ENCODE assay signal across 1 cellular context in the genomic region with DNA sequence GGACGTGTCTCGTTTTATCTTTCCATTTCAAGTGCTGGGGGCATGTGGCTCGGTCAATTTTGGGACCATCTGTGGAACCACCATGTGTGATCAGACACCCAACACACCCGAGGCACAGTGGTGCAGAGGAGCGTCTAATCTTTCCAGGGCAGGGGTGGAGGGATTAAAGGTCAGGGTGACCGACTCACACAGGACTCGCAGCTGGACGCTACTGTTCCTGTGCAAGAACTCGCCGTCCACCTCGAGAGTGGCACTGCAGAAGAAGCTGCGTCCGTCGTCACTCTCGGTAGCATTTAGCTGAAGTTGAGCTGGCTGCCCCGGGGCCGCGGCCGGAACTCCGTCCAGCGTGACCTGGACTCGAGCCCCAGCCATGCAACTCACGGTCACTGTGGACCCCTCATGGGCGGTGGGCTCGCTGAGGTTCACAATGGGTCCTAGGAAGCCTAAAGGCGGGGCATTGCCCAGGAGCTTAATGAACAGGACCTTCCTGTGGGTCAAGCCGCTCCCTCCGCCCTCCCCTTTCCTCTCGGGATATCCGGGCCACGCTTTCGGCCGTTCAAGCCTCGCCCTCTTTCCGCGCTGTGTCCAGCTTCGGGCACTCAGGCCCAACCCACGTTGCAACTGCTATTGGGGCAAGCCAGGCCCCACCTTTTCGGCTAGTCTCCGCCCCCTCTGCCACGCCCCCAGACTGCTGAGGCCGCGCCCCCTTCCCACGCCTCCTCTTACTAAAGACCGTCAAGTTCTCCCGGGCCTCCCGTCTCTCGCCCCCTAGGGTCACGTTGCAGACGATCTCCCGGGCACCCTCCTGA.
TF ChIP-seq lines count a peak whose summit lies in the region.

No MANE protein-coding gene starts in this region.

TF ChIP-seq in HEK293, 187 proteins besides CTCF, POLR2A, EP300 and RAD21 (continued from another document and continues in another):
- TF ChIP-seq, protein P1, sequence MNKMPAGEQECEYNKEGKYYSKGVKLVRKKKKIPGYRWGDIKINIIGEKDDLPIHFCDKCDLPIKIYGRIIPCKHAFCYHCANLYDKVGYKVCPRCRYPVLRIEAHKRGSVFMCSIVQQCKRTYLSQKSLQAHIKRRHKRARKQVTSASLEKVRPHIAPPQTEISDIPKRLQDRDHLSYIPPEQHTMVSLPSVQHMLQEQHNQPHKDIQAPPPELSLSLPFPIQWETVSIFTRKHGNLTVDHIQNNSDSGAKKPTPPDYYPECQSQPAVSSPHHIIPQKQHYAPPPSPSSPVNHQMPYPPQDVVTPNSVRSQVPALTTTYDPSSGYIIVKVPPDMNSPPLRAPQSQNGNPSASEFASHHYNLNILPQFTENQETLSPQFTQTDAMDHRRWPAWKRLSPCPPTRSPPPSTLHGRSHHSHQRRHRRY (tag by site-specific recombination; IDR thresholded peaks at IDR 0.05), result 0 out of 2 replicates have a peak, but pooled peaks have one; percentile 13
- TF ChIP-seq KLF16 (tag by site-specific recombination; IDR thresholded peaks at IDR 0.05) (peak; percentile 92), ZNF555 (tag by site-specific recombination; conservative IDR thresholded peaks at IDR 0.05) (no peak), ZNF600 (tag by site-specific recombination; IDR thresholded peaks at IDR 0.05) (no peak), ZNF184 (tag by site-specific recombination; IDR thresholded peaks at IDR 0.05) (no peak), HOXD13 (CRISPR knock-in tag; IDR thresholded peaks at IDR 0.05; ENCODE audit: borderline replicate concordance) (no peak), BCL11B (tag by site-specific recombination; IDR thresholded peaks at IDR 0.05; ENCODE audit: low read depth) (peak; percentile 65), TRIM28 (IDR thresholded peaks at IDR 0.05; ENCODE audit: borderline replicate concordance, low read length) (no peak), ZNF311 (tag by site-specific recombination; IDR thresholded peaks at IDR 0.05; ENCODE audit: borderline replicate concordance) (no peak), ZNF202 (tag by site-specific recombination; IDR thresholded peaks at IDR 0.05; ENCODE audit: borderline replicate concordance) (no peak), ZIC2 (tag by site-specific recombination; IDR thresholded peaks at IDR 0.05) (0 out of 2 replicates have a peak, but pooled peaks have one; percentile 11), ZNF391 (tag by site-specific recombination; IDR thresholded peaks at IDR 0.05; ENCODE audit: borderline replicate concordance, low read depth) (no peak), ZBTB8A (tag by site-specific recombination; IDR thresholded peaks at IDR 0.05) (peak; percentile 58), KLF1 (tag by site-specific recombination; IDR thresholded peaks at IDR 0.05) (0 out of 2 replicates have a peak, but pooled peaks have one; percentile 24), ZNF335 (tag by site-specific recombination; conservative IDR thresholded peaks at IDR 0.05) (peak; percentile 74), KLF9 (tag by site-specific recombination; IDR thresholded peaks at IDR 0.05; ENCODE audit: low read depth) (peak; percentile 100), ZFP69B (tag by site-specific recombination; IDR thresholded peaks at IDR 0.05) (no peak), SP7 (tag by site-specific recombination; IDR thresholded peaks at IDR 0.05) (no peak), GLIS1 (tag by site-specific recombination; IDR thresholded peaks at IDR 0.05) (peak; percentile 68), SP2 (tag by site-specific recombination; IDR thresholded peaks at IDR 0.05) (peak; percentile 97), KLF8 (tag by site-specific recombination; IDR thresholded peaks at IDR 0.05) (peak; percentile 71), ZNF660 (tag by site-specific recombination; IDR thresholded peaks at IDR 0.05) (no peak), ZFHX2 (tag by site-specific recombination; conservative IDR thresholded peaks at IDR 0.05) (peak; percentile 89), SCRT1 (tag by site-specific recombination; IDR thresholded peaks at IDR 0.05; ENCODE audit: borderline replicate concordance) (no peak), ZNF157 (tag by site-specific recombination; IDR thresholded peaks at IDR 0.05) (no peak)
- TF ChIP-seq, protein P2, sequence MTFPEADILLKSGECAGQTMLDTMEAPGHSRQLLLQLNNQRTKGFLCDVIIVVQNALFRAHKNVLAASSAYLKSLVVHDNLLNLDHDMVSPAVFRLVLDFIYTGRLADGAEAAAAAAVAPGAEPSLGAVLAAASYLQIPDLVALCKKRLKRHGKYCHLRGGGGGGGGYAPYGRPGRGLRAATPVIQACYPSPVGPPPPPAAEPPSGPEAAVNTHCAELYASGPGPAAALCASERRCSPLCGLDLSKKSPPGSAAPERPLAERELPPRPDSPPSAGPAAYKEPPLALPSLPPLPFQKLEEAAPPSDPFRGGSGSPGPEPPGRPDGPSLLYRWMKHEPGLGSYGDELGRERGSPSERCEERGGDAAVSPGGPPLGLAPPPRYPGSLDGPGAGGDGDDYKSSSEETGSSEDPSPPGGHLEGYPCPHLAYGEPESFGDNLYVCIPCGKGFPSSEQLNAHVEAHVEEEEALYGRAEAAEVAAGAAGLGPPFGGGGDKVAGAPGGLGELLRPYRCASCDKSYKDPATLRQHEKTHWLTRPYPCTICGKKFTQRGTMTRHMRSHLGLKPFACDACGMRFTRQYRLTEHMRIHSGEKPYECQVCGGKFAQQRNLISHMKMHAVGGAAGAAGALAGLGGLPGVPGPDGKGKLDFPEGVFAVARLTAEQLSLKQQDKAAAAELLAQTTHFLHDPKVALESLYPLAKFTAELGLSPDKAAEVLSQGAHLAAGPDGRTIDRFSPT (tag by site-specific recombination; IDR thresholded peaks at IDR 0.05), result peak; percentile 68; the same call in 1 of the 2 replicates
- TF ChIP-seq, protein P3, sequence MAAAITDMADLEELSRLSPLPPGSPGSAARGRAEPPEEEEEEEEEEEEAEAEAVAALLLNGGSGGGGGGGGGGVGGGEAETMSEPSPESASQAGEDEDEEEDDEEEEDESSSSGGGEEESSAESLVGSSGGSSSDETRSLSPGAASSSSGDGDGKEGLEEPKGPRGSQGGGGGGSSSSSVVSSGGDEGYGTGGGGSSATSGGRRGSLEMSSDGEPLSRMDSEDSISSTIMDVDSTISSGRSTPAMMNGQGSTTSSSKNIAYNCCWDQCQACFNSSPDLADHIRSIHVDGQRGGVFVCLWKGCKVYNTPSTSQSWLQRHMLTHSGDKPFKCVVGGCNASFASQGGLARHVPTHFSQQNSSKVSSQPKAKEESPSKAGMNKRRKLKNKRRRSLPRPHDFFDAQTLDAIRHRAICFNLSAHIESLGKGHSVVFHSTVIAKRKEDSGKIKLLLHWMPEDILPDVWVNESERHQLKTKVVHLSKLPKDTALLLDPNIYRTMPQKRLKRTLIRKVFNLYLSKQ (tag by site-specific recombination; IDR thresholded peaks at IDR 0.05; ENCODE audit: borderline replicate concordance), result no peak
- TF ChIP-seq, protein P4, sequence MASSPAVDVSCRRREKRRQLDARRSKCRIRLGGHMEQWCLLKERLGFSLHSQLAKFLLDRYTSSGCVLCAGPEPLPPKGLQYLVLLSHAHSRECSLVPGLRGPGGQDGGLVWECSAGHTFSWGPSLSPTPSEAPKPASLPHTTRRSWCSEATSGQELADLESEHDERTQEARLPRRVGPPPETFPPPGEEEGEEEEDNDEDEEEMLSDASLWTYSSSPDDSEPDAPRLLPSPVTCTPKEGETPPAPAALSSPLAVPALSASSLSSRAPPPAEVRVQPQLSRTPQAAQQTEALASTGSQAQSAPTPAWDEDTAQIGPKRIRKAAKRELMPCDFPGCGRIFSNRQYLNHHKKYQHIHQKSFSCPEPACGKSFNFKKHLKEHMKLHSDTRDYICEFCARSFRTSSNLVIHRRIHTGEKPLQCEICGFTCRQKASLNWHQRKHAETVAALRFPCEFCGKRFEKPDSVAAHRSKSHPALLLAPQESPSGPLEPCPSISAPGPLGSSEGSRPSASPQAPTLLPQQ (tag by site-specific recombination; IDR thresholded peaks at IDR 0.05), result peak; percentile 53; the same call in 1 of the 2 replicates
- TF ChIP-seq, protein P5, sequence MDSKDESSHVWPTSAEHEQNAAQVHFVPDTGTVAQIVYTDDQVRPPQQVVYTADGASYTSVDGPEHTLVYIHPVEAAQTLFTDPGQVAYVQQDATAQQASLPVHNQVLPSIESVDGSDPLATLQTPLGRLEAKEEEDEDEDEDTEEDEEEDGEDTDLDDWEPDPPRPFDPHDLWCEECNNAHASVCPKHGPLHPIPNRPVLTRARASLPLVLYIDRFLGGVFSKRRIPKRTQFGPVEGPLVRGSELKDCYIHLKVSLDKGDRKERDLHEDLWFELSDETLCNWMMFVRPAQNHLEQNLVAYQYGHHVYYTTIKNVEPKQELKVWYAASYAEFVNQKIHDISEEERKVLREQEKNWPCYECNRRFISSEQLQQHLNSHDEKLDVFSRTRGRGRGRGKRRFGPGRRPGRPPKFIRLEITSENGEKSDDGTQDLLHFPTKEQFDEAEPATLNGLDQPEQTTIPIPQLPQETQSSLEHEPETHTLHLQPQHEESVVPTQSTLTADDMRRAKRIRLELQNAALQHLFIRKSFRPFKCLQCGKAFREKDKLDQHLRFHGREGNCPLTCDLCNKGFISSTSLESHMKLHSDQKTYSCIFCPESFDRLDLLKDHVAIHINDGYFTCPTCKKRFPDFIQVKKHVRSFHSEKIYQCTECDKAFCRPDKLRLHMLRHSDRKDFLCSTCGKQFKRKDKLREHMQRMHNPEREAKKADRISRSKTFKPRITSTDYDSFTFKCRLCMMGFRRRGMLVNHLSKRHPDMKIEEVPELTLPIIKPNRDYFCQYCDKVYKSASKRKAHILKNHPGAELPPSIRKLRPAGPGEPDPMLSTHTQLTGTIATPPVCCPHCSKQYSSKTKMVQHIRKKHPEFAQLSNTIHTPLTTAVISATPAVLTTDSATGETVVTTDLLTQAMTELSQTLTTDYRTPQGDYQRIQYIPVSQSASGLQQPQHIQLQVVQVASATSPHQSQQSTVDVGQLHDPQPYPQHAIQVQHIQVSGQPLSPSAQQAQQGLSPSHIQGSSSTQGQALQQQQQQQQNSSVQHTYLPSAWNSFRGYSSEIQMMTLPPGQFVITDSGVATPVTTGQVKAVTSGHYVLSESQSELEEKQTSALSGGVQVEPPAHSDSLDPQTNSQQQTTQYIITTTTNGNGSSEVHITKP (tag by site-specific recombination; IDR thresholded peaks at IDR 0.05), result peak; percentile 86
- TF ChIP-seq, protein P6, sequence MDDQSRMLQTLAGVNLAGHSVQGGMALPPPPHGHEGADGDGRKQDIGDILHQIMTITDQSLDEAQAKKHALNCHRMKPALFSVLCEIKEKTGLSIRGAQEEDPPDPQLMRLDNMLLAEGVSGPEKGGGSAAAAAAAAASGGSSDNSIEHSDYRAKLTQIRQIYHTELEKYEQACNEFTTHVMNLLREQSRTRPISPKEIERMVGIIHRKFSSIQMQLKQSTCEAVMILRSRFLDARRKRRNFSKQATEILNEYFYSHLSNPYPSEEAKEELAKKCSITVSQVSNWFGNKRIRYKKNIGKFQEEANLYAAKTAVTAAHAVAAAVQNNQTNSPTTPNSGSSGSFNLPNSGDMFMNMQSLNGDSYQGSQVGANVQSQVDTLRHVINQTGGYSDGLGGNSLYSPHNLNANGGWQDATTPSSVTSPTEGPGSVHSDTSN (CRISPR knock-in tag; IDR thresholded peaks at IDR 0.05), result no peak
- TF ChIP-seq, protein P7, sequence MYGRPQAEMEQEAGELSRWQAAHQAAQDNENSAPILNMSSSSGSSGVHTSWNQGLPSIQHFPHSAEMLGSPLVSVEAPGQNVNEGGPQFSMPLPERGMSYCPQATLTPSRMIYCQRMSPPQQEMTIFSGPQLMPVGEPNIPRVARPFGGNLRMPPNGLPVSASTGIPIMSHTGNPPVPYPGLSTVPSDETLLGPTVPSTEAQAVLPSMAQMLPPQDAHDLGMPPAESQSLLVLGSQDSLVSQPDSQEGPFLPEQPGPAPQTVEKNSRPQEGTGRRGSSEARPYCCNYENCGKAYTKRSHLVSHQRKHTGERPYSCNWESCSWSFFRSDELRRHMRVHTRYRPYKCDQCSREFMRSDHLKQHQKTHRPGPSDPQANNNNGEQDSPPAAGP (tag by site-specific recombination; IDR thresholded peaks at IDR 0.05), result 0 out of 2 replicates have a peak, but pooled peaks have one; percentile 16
- TF ChIP-seq, protein P8, sequence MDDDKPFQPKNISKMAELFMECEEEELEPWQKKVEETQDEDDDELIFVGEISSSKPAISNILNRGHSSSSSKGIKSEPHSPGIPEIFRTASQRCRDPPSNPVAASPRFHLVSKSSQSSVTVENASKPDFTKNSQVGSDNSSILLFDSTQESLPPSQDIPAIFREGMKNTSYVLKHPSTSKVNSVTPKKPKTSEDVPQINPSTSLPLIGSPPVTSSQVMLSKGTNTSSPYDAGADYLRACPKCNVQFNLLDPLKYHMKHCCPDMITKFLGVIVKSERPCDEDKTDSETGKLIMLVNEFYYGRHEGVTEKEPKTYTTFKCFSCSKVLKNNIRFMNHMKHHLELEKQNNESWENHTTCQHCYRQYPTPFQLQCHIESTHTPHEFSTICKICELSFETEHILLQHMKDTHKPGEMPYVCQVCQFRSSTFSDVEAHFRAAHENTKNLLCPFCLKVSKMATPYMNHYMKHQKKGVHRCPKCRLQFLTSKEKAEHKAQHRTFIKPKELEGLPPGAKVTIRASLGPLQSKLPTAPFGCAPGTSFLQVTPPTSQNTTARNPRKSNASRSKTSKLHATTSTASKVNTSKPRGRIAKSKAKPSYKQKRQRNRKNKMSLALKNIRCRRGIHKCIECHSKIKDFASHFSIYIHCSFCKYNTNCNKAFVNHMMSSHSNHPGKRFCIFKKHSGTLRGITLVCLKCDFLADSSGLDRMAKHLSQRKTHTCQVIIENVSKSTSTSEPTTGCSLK (tag by site-specific recombination; IDR thresholded peaks at IDR 0.05), result no peak
- TF ChIP-seq, protein P9, sequence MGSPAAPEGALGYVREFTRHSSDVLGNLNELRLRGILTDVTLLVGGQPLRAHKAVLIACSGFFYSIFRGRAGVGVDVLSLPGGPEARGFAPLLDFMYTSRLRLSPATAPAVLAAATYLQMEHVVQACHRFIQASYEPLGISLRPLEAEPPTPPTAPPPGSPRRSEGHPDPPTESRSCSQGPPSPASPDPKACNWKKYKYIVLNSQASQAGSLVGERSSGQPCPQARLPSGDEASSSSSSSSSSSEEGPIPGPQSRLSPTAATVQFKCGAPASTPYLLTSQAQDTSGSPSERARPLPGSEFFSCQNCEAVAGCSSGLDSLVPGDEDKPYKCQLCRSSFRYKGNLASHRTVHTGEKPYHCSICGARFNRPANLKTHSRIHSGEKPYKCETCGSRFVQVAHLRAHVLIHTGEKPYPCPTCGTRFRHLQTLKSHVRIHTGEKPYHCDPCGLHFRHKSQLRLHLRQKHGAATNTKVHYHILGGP (tag by site-specific recombination; IDR thresholded peaks at IDR 0.05), result no peak
- TF ChIP-seq, protein P10, sequence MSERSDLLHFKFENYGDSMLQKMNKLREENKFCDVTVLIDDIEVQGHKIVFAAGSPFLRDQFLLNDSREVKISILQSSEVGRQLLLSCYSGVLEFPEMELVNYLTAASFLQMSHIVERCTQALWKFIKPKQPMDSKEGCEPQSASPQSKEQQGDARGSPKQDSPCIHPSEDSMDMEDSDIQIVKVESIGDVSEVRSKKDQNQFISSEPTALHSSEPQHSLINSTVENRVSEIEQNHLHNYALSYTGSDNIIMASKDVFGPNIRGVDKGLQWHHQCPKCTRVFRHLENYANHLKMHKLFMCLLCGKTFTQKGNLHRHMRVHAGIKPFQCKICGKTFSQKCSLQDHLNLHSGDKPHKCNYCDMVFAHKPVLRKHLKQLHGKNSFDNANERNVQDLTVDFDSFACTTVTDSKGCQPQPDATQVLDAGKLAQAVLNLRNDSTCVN (tag by site-specific recombination; optimal IDR thresholded peaks at IDR 0.05), result peak; percentile 62
